10 cellular contexts compared by ENCODE assay signal in the genomic region with DNA sequence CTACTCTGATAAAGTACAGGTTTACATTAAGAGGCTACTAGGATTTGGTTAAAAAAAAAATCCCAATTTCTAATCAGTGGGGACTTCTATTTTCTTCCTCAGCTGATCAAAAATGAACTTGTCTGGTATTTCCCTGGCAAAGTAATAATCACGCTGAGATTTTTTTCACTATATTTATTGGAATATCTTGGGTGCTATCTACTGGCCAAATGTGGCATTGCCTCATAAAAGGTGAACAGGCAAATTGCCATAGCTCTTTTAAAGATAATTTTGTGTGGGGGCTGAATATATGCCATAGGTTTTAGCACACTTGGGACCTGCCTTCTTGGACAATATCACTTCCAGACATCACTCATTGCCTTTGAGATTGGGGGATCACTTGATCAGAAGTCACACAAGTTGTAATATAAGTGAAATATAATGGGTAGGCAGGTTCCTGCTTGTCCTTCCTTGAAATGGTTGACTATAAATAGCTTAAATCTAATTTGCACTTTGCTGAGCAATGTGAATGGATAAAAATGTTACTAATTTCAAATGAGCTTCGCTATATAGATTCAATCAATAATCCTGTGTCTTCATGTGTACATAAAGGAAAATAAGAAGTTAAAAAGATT. TPM values are rescaled to one million over a fixed set of nuclear protein-coding genes. Genes with fewer than 3 reads are reported as not detected.
A peak's percentile ranks its signal among the peaks of the same experiment; 100 is the strongest.
DNase-seq lines count a peak whose midpoint lies in the region; ATAC-seq and TF ChIP-seq lines count a peak whose summit lies in the region.
"Had no signal": no experiment of that assay in that cellular context is flagged by ENCODE, and none has a peak within 500 bp of the region (broad histone marks: within the 10 kb centered on the region; RNA-seq: fewer than 3 reads in every experiment).

No MANE protein-coding gene starts in this region.

- no peak overlapping the region for H3K4me3 ChIP-seq in Caco-2 (ENCODE audit: low read depth, low read length)
- H3K4me3 ChIP-seq in cardiac fibroblast (replicated peaks in 1 of 2; ENCODE audit: low read depth in 2 of 2, low read length in 2 of 2) = no peak overlapping the region
- no peak overlapping the region for H3K4me3 ChIP-seq in mucosa of descending colon
- H3K4me3 ChIP-seq: SK-N-MC had no signal

- no peaks in the 10 kb centered on the region for H3K4me1 Mint-ChIP-seq in Caco-2 (ENCODE audit: low read depth, unreplicated experiment)
- H3K4me1 Mint-ChIP-seq: naive thymus-derived CD8-positive, alpha-beta T cell had no signal

- H3K4me1 ChIP-seq in Caco-2 (0 out of 2 replicates have a peak, but pooled peaks cover 6% of the 10 kb centered on the region), mucosa of descending colon (ENCODE audit: low read depth) (no peaks in the 10 kb centered on the region)

- H3K9me3 Mint-ChIP-seq in Caco-2 (ENCODE audit: unreplicated experiment) = peaks cover 9% of the 10 kb centered on the region

- ATAC-seq in GM21529 (IDR thresholded peaks at IDR 0.05; ENCODE audit: unreplicated experiment) = peak; percentile 59
- no peak for ATAC-seq in mucosa of descending colon
- no peak for ATAC-seq in GM18907 (IDR thresholded peaks at IDR 0.05; ENCODE audit: unreplicated experiment)
- ATAC-seq: naive thymus-derived CD8-positive, alpha-beta T cell had no signal

- H3K27me3 Mint-ChIP-seq in Caco-2 (ENCODE audit: insufficient read depth, unreplicated experiment) = no peaks in the 10 kb centered on the region

- H3K36me3 ChIP-seq in Caco-2 (ENCODE audit: control insufficient read depth, insufficient read depth, low read length) (no peaks in the 10 kb centered on the region), mucosa of descending colon (ENCODE audit: low read depth) (no peaks in the 10 kb centered on the region)

- DNase-seq in Caco-2 = peak in 1 of 2 experiments; percentile 57
- peak; percentile 79 for DNase-seq in NCI-H2227 (lab: John Stamatoyannopoulos, UW; ENCODE audit: unreplicated experiment)
- peak; percentile 53 to 59 for DNase-seq in cardiac fibroblast (ENCODE audit: low read depth in 2 of 2)
- peak in 1 of 3 donors; percentile 47 for DNase-seq in mucosa of descending colon
- DNase-seq in stimulated activated CD4-positive, alpha-beta T cell treated with anti-CD3 and anti-CD28 coated beads, Interleukin-4, amount 100 ng/mL, for 24 hours = no peak
- DNase-seq in substantia nigra (lab: John Stamatoyannopoulos, UW) = no peak

- POLR2A ChIA-PET in Caco-2 (lab: Charles Lee) = no interaction called here

- no peak overlapping the region for H3K4me3 Mint-ChIP-seq in Caco-2 (ENCODE audit: unreplicated experiment)
- H3K4me3 Mint-ChIP-seq: naive thymus-derived CD8-positive, alpha-beta T cell had no signal

- TF ChIP-seq CTCF in Caco-2 (IDR thresholded peaks at IDR 0.05; ENCODE audit: insufficient read depth in 1 of 2, low read depth in 1 of 2, low read length in 1 of 2, severe bottlenecking in 1 of 2, unreplicated experiment in 1 of 2) (peak; percentile 71 to 82), cardiac fibroblast (IDR thresholded peaks at IDR 0.05; ENCODE audit: low read depth, low read length) (peak; percentile 69), mucosa of descending colon (IDR thresholded peaks at IDR 0.05) (peak; percentile 34)

- no peak overlapping the region for H3K27ac Mint-ChIP-seq in Caco-2 (ENCODE audit: unreplicated experiment)
- H3K27ac Mint-ChIP-seq: naive thymus-derived CD8-positive, alpha-beta T cell had no signal

- H3K36me3 Mint-ChIP-seq in Caco-2 (ENCODE audit: insufficient read depth, unreplicated experiment) = peaks cover 2% of the 10 kb centered on the region
- H3K36me3 Mint-ChIP-seq: naive thymus-derived CD8-positive, alpha-beta T cell had no signal

- H3K27ac ChIP-seq in substantia nigra (ENCODE audit: low read depth, low read length, poor library complexity, severe bottlenecking) = no peak overlapping the region
- H3K27ac ChIP-seq: SK-N-MC had no signal

- no peaks in the 10 kb centered on the region for H3K9me3 ChIP-seq in Caco-2
- H3K9me3 ChIP-seq in mucosa of descending colon = no peaks in the 10 kb centered on the region

- intact Hi-C loops in Caco-2 (cut with micrococcal nuclease; ENCODE audit: unreplicated experiment) = loop anchor here (1.0 to 5.0 kb wide), 11 partner anchors 40 to 921 kb away; no protein-coding TSS in a partner anchor
- intact Hi-C loops in mucosa of descending colon (cut with DNase I, micrococcal nuclease) = no loop called here

- BruUV-seq in Caco-2 (replicated peaks; lab: Mats Ljungman, UMichigan) = no TSS peak

- CTCF ChIA-PET in Caco-2 (lab: Charles Lee) = interaction anchor here (0.6 to 1.9 kb wide), 16 partner anchors 9 to 1121 kb away, joined by 3 to 18 read pairs (median 4); no protein-coding TSS in a partner anchor

- H3K27me3 ChIP-seq in Caco-2 (replicated peaks; ENCODE audit: control insufficient read depth, insufficient read depth, low read length) = no peaks in the 10 kb centered on the region

RNA-seq across cellular contexts. Expression of gene NXPH2, which starts 7.0 kb away (rescaled TPM):
- total RNA-seq in Caco-2 (2022) (not detected in 2 replicates), mucosa of descending colon (under 1 TPM in 1 of 3 donors, not detected in 2; 0.38 TPM)
- total RNA-seq: naive thymus-derived CD8-positive, alpha-beta T cell had no signal

Comparison
In these comparisons a context has a peak if more than half of its experiments do, and no peak if none do; other contexts are left out.
1. DNase-seq: peak in NCI-H2227 (single experiment) and cardiac fibroblast (2 of 2); none in stimulated activated CD4-positive, alpha-beta T cell treated with anti-CD3 and anti-CD28 coated beads, Interleukin-4, amount 100 ng/mL, for 24 hours (single experiment) and substantia nigra (0 of 49).
2. Peak in every context shown above with its lines, with median percentiles within 50 percentile points of each other: CTCF ChIP-seq.